ENCODE assay signal across 28 cellular contexts in genomic region chr1:187146388-187146787, GRCh38.
"Had no signal": no experiment of that assay in that cellular context is flagged by ENCODE, and none has a peak within 500 bp of the region (broad histone marks: within the 10 kb centered on the region; RNA-seq: fewer than 3 reads in every experiment).

No MANE protein-coding gene starts in this region.

- H3K27me3 ChIP-seq: colonic mucosa, dorsolateral prefrontal cortex, esophagus muscularis mucosa, esophagus squamous epithelium, foreskin keratinocyte, gastrocnemius medialis, gastroesophageal sphincter, heart left ventricle, heart right ventricle had no signal

- H3K27ac ChIP-seq: colonic mucosa, coronary artery, dorsolateral prefrontal cortex, epithelial cell of prostate, esophagus muscularis mucosa, esophagus squamous epithelium, foreskin keratinocyte, gastrocnemius medialis, gastroesophageal sphincter, heart left ventricle, heart right ventricle had no signal

- FAIRE-seq: colon, endometrium, endothelial cell of umbilical vein, frontal cortex had no signal

- H3K4me1 ChIP-seq: colonic mucosa, esophagus muscularis mucosa, esophagus squamous epithelium, foreskin keratinocyte, gastrocnemius medialis, gastroesophageal sphincter, heart left ventricle, heart right ventricle had no signal

- H3K4me3 ChIP-seq: colonic mucosa, coronary artery, dorsolateral prefrontal cortex, esophagus muscularis mucosa, esophagus squamous epithelium, gastrocnemius medialis, gastroesophageal sphincter, heart left ventricle, heart right ventricle had no signal

- H3K36me3 ChIP-seq: colonic mucosa, esophagus muscularis mucosa, esophagus squamous epithelium, gastrocnemius medialis, gastroesophageal sphincter, heart left ventricle, heart right ventricle had no signal

- H3K9me3 ChIP-seq: colonic mucosa, esophagus squamous epithelium, gastrocnemius medialis had no signal

- ATAC-seq: effector memory CD8-positive, alpha-beta T cell; esophagus mucosa; foreskin keratinocyte; gastrocnemius medialis; gastroesophageal sphincter; heart left ventricle; heart right ventricle had no signal

- DNase-seq: colonic mucosa; cortex of kidney; dermis blood vessel endothelial cell; dorsolateral prefrontal cortex; effector CD4-positive, alpha-beta T cell; effector CD8-positive, alpha-beta T cell; effector memory CD4-positive, alpha-beta T cell; effector memory CD8-positive, alpha-beta T cell; endodermal cell; erythroblast; esophagus squamous epithelium; foreskin fibroblast; foreskin keratinocyte; foreskin melanocyte; gastrocnemius medialis; glutamatergic neuron; head of caudate nucleus; heart left ventricle; heart right ventricle had no signal
